ENCODE assay signal across 10 cellular contexts in genomic region chr14:78254911-78255431, GRCh38.
DNase-seq lines count a peak whose midpoint lies in the region; ATAC-seq and TF ChIP-seq lines count a peak whose summit lies in the region.
"Had no signal": no experiment of that assay in that cellular context is flagged by ENCODE, and none has a peak within 500 bp of the region (broad histone marks: within the 10 kb centered on the region; RNA-seq: fewer than 3 reads in every experiment).

No MANE protein-coding gene starts in this region.

- H3K4me3 ChIP-seq in AG10803 (ENCODE audit: low read length) (no peak overlapping the region), coronary artery (no peak overlapping the region), spleen (no peak overlapping the region)

- DNase-seq in AG10803 (ENCODE audit: low read depth) (peak; percentile 23), NCI-H2227 treated with DMSO at 0.1 percent for 48 hours (lab: John Stamatoyannopoulos, UW) (peak; percentile 29), coronary artery (ENCODE audit: low spot score) (peak; percentile 5), germinal center (ENCODE audit: low spot score) (no peak), spleen (no peak)
- DNase-seq in activated CD4-positive, alpha-beta T cell treated with anti-CD3 and anti-CD28 coated beads for 1 hour: no peak
- DNase-seq: effector CD8-positive, alpha-beta T cell; NCI-H524 had no signal

- H3K27ac ChIP-seq in coronary artery (no peak overlapping the region), spleen (no peak overlapping the region)

- H3K4me1 ChIP-seq in spleen: no peaks in the 10 kb centered on the region

- H3K36me3 ChIP-seq in spleen: no peaks in the 10 kb centered on the region

- WGBS in spleen, 5 donors: 48 to 62% (median 54%) methylated on average over 9 of the region's 9 CpGs

- intact Hi-C loops in spleen (cut with DNase I; ENCODE audit: low total_unique reads): no loop called here

- TF ChIP-seq CTCF in AG10803 (conservative IDR thresholded peaks at IDR 0.05; ENCODE audit: low read length) (no peak), coronary artery (IDR thresholded peaks at IDR 0.05) (no peak), spleen (IDR thresholded peaks at IDR 0.05 in 8 of 11, conservative IDR thresholded peaks at IDR 0.05 in 3 of 11) (no peak)

- no peaks in the 10 kb centered on the region for H3K9me3 ChIP-seq in spleen

- ATAC-seq in GM19351 (IDR thresholded peaks at IDR 0.05; ENCODE audit: unreplicated experiment) (peak; percentile 85), HG02970 (IDR thresholded peaks at IDR 0.05; ENCODE audit: low FRiP score, unreplicated experiment) (no peak)

- TF ChIP-seq POLR2A in spleen (IDR thresholded peaks at IDR 0.05): no peak

- H3K27me3 ChIP-seq in spleen (replicated peaks in 1 of 7): peaks cover 0 to under 1% (median 0%) of the 10 kb centered on the region in 7 donors

Comparison
In these comparisons a context has a peak if more than half of its experiments do, and no peak if none do; other contexts are left out.
1. DNase-seq: peak in AG10803 (single experiment), NCI-H2227 treated with DMSO at 0.1 percent for 48 hours (single experiment) and coronary artery (single experiment); none in germinal center (single experiment), activated CD4-positive, alpha-beta T cell treated with anti-CD3 and anti-CD28 coated beads for 1 hour (single experiment) and spleen (single experiment).